8 cellular contexts compared by ENCODE assay signal in the genomic region with DNA sequence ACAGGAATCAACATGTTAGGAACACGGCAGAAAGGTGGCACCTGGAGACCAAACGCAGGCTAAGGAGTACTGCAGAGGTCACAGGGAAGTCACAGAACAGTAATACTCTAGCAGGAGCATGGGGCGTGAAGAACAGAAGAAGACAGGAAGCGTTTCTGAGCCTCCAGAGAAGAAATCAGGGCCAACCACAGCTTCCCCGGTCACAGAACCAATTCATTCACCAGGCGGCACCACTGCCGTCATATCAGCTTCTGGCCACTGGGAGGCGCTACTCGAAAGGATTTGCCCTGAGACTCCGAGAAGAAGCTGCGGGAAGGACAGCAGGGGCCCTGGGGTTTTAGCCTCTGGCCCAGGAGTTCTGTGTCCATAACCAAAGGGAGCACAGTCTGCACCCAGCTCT.
DNase-seq lines count a peak whose midpoint lies in the region; ATAC-seq and TF ChIP-seq lines count a peak whose summit lies in the region.

No MANE protein-coding gene starts in this region.

- DNase-seq in BJ (ENCODE audit: low read depth): no peak
- peak; percentile 39 for DNase-seq in H4 (ENCODE audit: low spot score)
- peak; percentile 69 for DNase-seq in NCI-H82 (lab: John Stamatoyannopoulos, UW)
- DNase-seq in activated CD8-positive, alpha-beta memory T cell treated with anti-CD3 and anti-CD28 coated beads, Interleukin-2, amount 50 U/mL, for 4 hours: peak; percentile 52
- DNase-seq in fibroblast of pulmonary artery (ENCODE audit: low read depth): peak; percentile 26
- DNase-seq in posterior cingulate gyrus: peak in 7 of 10 donors; percentile 32 to 91 (median 43)
- no peak for DNase-seq in occipital lobe (lab: John Stamatoyannopoulos, UW)

- no peak for ATAC-seq in GM21529 (IDR thresholded peaks at IDR 0.05; ENCODE audit: unreplicated experiment)

- H3K4me3 ChIP-seq in BJ (ENCODE audit: low read depth, low read length): no peak overlapping the region
- no peak overlapping the region for H3K4me3 ChIP-seq in fibroblast of pulmonary artery (replicated peaks; ENCODE audit: low read depth, low read length)

- CTCF ChIA-PET in BJ (lab: Yijun Ruan, JAX): interaction anchor here (0.8 to 1.6 kb wide), 2 partner anchors 12 to 311 kb away, joined by 5 to 8 read pairs; no protein-coding TSS in a partner anchor

- TF ChIP-seq CTCF in BJ (IDR thresholded peaks at IDR 0.05; ENCODE audit: insufficient read depth, low read depth, low read length) (peak; percentile 52), fibroblast of pulmonary artery (IDR thresholded peaks at IDR 0.05; ENCODE audit: low read length, missing control alignments) (peak; percentile 40)

- POLR2A ChIA-PET in BJ (lab: Charles Lee): interaction anchor here (0.6 kb wide), 1 partner anchor 524 kb away, joined by 3 read pairs; no protein-coding TSS in a partner anchor

- intact Hi-C loops in posterior cingulate gyrus (cut with DNase I): loop anchor here (2.0 kb wide), 1 partner anchor 315 kb away; no protein-coding TSS in a partner anchor

- H3K27me3 ChIP-seq in BJ (ENCODE audit: control insufficient read depth, insufficient read depth, low read length): no peaks in the 10 kb centered on the region

- no peaks in the 10 kb centered on the region for H3K36me3 ChIP-seq in BJ (ENCODE audit: control insufficient read depth, insufficient read depth, low read length)

Comparison
In these comparisons a context has a peak if more than half of its experiments do, and no peak if none do; other contexts are left out.
1. DNase-seq: peak in H4 (single experiment), NCI-H82 (single experiment), activated CD8-positive, alpha-beta memory T cell treated with anti-CD3 and anti-CD28 coated beads, Interleukin-2, amount 50 U/mL, for 4 hours (single experiment), fibroblast of pulmonary artery (single experiment) and posterior cingulate gyrus (7 of 10); none in BJ (single experiment) and occipital lobe (single experiment).